2 cellular contexts compared by ENCODE assay signal in the genomic region with DNA sequence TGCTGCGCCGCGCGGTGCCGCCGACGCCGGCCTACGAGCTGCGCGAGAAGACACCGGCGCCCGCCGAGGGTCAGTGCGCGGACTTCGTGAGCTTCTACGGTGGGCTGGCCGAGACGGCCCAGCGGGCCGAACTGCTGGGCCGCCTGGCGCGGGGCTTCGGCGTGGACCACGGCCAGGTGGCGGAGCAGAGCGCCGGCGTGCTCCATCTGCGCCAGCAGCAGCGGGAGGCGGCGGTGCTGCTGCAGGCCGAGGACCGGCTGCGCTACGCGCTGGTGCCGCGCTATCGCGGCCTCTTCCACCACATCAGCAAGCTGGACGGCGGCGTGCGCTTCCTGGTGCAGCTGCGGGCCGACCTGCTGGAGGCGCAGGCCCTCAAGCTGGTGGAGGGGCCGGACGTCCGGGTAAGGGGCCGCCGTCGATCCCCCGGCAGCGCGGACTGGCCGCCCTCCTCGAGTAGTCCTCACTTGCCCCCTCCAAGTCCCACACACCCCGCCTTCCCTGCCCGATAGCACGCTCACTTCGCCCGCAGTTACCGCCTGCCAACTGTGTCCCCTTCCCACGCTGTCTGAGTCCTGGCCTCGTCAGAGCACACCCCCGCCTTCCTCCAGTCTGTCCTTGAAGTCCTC.
A peak's percentile ranks its signal among the peaks of the same experiment; 100 is the strongest.
TF ChIP-seq lines count a peak whose summit lies in the region.

No MANE protein-coding gene starts in this region.

TF ChIP-seq in GM23338, 12 proteins besides CTCF, POLR2A, EP300 and RAD21 (continues in another document):
- TF ChIP-seq, protein P1, sequence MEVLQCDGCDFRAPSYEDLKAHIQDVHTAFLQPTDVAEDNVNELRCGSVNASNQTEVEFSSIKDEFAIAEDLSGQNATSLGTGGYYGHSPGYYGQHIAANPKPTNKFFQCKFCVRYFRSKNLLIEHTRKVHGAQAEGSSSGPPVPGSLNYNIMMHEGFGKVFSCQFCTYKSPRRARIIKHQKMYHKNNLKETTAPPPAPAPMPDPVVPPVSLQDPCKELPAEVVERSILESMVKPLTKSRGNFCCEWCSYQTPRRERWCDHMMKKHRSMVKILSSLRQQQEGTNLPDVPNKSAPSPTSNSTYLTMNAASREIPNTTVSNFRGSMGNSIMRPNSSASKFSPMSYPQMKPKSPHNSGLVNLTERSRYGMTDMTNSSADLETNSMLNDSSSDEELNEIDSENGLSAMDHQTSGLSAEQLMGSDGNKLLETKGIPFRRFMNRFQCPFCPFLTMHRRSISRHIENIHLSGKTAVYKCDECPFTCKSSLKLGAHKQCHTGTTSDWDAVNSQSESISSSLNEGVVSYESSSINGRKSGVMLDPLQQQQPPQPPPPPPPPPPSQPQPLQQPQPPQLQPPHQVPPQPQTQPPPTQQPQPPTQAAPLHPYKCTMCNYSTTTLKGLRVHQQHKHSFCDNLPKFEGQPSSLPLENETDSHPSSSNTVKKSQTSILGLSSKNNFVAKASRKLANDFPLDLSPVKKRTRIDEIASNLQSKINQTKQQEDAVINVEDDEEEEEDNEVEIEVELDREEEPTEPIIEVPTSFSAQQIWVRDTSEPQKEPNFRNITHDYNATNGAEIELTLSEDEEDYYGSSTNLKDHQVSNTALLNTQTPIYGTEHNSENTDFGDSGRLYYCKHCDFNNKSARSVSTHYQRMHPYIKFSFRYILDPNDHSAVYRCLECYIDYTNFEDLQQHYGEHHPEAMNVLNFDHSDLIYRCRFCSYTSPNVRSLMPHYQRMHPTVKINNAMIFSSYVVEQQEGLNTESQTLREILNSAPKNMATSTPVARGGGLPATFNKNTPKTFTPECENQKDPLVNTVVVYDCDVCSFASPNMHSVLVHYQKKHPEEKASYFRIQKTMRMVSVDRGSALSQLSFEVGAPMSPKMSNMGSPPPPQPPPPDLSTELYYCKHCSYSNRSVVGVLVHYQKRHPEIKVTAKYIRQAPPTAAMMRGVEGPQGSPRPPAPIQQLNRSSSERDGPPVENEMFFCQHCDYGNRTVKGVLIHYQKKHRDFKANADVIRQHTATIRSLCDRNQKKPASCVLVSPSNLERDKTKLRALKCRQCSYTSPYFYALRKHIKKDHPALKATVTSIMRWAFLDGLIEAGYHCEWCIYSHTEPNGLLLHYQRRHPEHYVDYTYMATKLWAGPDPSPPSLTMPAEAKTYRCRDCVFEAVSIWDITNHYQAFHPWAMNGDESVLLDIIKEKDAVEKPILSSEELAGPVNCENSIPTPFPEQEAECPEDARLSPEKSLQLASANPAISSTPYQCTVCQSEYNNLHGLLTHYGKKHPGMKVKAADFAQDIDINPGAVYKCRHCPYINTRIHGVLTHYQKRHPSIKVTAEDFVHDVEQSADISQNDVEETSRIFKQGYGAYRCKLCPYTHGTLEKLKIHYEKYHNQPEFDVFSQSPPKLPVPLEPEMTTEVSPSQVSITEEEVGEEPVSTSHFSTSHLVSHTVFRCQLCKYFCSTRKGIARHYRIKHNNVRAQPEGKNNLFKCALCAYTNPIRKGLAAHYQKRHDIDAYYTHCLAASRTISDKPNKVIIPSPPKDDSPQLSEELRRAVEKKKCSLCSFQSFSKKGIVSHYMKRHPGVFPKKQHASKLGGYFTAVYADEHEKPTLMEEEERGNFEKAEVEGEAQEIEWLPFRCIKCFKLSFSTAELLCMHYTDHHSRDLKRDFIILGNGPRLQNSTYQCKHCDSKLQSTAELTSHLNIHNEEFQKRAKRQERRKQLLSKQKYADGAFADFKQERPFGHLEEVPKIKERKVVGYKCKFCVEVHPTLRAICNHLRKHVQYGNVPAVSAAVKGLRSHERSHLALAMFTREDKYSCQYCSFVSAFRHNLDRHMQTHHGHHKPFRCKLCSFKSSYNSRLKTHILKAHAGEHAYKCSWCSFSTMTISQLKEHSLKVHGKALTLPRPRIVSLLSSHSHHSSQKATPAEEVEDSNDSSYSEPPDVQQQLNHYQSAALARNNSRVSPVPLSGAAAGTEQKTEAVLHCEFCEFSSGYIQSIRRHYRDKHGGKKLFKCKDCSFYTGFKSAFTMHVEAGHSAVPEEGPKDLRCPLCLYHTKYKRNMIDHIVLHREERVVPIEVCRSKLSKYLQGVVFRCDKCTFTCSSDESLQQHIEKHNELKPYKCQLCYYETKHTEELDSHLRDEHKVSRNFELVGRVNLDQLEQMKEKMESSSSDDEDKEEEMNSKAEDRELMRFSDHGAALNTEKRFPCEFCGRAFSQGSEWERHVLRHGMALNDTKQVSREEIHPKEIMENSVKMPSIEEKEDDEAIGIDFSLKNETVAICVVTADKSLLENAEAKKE (CRISPR knock-in tag; IDR thresholded peaks at IDR 0.05), result no peak
- TF ChIP-seq JUNB (IDR thresholded peaks at IDR 0.05; ENCODE audit: unreplicated experiment), result no peak
- TF ChIP-seq EZH2 (IDR thresholded peaks at IDR 0.05; ENCODE audit: low read depth, unreplicated experiment), result no peak
- TF ChIP-seq, protein P2, sequence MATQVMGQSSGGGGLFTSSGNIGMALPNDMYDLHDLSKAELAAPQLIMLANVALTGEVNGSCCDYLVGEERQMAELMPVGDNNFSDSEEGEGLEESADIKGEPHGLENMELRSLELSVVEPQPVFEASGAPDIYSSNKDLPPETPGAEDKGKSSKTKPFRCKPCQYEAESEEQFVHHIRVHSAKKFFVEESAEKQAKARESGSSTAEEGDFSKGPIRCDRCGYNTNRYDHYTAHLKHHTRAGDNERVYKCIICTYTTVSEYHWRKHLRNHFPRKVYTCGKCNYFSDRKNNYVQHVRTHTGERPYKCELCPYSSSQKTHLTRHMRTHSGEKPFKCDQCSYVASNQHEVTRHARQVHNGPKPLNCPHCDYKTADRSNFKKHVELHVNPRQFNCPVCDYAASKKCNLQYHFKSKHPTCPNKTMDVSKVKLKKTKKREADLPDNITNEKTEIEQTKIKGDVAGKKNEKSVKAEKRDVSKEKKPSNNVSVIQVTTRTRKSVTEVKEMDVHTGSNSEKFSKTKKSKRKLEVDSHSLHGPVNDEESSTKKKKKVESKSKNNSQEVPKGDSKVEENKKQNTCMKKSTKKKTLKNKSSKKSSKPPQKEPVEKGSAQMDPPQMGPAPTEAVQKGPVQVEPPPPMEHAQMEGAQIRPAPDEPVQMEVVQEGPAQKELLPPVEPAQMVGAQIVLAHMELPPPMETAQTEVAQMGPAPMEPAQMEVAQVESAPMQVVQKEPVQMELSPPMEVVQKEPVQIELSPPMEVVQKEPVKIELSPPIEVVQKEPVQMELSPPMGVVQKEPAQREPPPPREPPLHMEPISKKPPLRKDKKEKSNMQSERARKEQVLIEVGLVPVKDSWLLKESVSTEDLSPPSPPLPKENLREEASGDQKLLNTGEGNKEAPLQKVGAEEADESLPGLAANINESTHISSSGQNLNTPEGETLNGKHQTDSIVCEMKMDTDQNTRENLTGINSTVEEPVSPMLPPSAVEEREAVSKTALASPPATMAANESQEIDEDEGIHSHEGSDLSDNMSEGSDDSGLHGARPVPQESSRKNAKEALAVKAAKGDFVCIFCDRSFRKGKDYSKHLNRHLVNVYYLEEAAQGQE (IDR thresholded peaks at IDR 0.05; ENCODE audit: unreplicated experiment), result no peak
- TF ChIP-seq, protein P3, sequence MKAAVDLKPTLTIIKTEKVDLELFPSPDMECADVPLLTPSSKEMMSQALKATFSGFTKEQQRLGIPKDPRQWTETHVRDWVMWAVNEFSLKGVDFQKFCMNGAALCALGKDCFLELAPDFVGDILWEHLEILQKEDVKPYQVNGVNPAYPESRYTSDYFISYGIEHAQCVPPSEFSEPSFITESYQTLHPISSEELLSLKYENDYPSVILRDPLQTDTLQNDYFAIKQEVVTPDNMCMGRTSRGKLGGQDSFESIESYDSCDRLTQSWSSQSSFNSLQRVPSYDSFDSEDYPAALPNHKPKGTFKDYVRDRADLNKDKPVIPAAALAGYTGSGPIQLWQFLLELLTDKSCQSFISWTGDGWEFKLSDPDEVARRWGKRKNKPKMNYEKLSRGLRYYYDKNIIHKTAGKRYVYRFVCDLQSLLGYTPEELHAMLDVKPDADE (IDR thresholded peaks at IDR 0.05), result no peak
- no peak for TF ChIP-seq NANOG (IDR thresholded peaks at IDR 0.05; ENCODE audit: borderline replicate concordance)
- no peak for TF ChIP-seq STAT1 (IDR thresholded peaks at IDR 0.05; ENCODE audit: unreplicated experiment)
- TF ChIP-seq ZNF331 (CRISPR knock-in tag; IDR thresholded peaks at IDR 0.05; ENCODE audit: low read depth), result no peak

TF ChIP-seq in H1, 55 proteins besides CTCF, POLR2A, EP300 and RAD21 (continues in another document):
- no peak for TF ChIP-seq SUZ12 (IDR thresholded peaks at IDR 0.05; ENCODE audit: low read length)
- TF ChIP-seq SRF (IDR thresholded peaks at IDR 0.05; ENCODE audit: low read depth, low read length), result no peak
- TF ChIP-seq BACH1 (IDR thresholded peaks at IDR 0.05; ENCODE audit: low read length), result no peak
- TF ChIP-seq SP2 (IDR thresholded peaks at IDR 0.05; ENCODE audit: low read length), result no peak
- TF ChIP-seq PHF8 (conservative IDR thresholded peaks at IDR 0.05; ENCODE audit: low read depth, low read length), result 0 out of 2 replicates have a peak, but pooled peaks have one; percentile 24
- TF ChIP-seq TEAD4 (IDR thresholded peaks at IDR 0.05; ENCODE audit: low read depth, low read length), result no peak
- TF ChIP-seq MAFK (IDR thresholded peaks at IDR 0.05; ENCODE audit: low read depth, low read length), result no peak
- no peak for TF ChIP-seq RFX5 (IDR thresholded peaks at IDR 0.05; ENCODE audit: borderline replicate concordance, low read depth, low read length)
- TF ChIP-seq ZNF274 (IDR thresholded peaks at IDR 0.05; ENCODE audit: borderline replicate concordance, extremely low read depth, low read length), result no peak
- no peak; the same call in none of the 2 replicates for TF ChIP-seq TAF1 (IDR thresholded peaks at IDR 0.05; ENCODE audit: low read depth, low read length)
- TF ChIP-seq ASH2L (IDR thresholded peaks at IDR 0.05; ENCODE audit: low read length), result peak; percentile 42
- TF ChIP-seq EZH2 (IDR thresholded peaks at IDR 0.05; ENCODE audit: low read depth, low read length, severe bottlenecking), result no peak
- no peak for TF ChIP-seq CTBP2 (IDR thresholded peaks at IDR 0.05; ENCODE audit: borderline replicate concordance, insufficient read depth, insufficient read length, low read length)
- no peak for TF ChIP-seq KDM1A (IDR thresholded peaks at IDR 0.05; ENCODE audit: borderline replicate concordance, low read length)
- TF ChIP-seq TBP (IDR thresholded peaks at IDR 0.05; ENCODE audit: low read depth, low read length), result no peak
- no peak for TF ChIP-seq CBX5 (IDR thresholded peaks at IDR 0.05; ENCODE audit: low read depth, low read length)
- peak in 1 of 2 experiments; percentile 29; a peak in 1 of 4 replicates for TF ChIP-seq SIN3A (conservative IDR thresholded peaks at IDR 0.05 in 1 of 2, IDR thresholded peaks at IDR 0.05 in 1 of 2; ENCODE audit: low read depth in 1 of 2, low read length in 2 of 2)
- TF ChIP-seq HDAC6 (IDR thresholded peaks at IDR 0.05; ENCODE audit: low read depth, low read length), result no peak
- TF ChIP-seq, protein P4, sequence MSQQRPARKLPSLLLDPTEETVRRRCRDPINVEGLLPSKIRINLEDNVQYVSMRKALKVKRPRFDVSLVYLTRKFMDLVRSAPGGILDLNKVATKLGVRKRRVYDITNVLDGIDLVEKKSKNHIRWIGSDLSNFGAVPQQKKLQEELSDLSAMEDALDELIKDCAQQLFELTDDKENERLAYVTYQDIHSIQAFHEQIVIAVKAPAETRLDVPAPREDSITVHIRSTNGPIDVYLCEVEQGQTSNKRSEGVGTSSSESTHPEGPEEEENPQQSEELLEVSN (IDR thresholded peaks at IDR 0.05), result no peak
- no peak for TF ChIP-seq GTF2F1 (IDR thresholded peaks at IDR 0.05; ENCODE audit: borderline replicate concordance, low read depth, low read length)
- TF ChIP-seq, protein P5, sequence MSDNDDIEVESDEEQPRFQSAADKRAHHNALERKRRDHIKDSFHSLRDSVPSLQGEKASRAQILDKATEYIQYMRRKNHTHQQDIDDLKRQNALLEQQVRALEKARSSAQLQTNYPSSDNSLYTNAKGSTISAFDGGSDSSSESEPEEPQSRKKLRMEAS (IDR thresholded peaks at IDR 0.05), result peak; percentile 57
- no peak for TF ChIP-seq SIRT6 (IDR thresholded peaks at IDR 0.05; ENCODE audit: low read length)
- TF ChIP-seq, protein P6, sequence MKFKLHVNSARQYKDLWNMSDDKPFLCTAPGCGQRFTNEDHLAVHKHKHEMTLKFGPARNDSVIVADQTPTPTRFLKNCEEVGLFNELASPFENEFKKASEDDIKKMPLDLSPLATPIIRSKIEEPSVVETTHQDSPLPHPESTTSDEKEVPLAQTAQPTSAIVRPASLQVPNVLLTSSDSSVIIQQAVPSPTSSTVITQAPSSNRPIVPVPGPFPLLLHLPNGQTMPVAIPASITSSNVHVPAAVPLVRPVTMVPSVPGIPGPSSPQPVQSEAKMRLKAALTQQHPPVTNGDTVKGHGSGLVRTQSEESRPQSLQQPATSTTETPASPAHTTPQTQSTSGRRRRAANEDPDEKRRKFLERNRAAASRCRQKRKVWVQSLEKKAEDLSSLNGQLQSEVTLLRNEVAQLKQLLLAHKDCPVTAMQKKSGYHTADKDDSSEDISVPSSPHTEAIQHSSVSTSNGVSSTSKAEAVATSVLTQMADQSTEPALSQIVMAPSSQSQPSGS (IDR thresholded peaks at IDR 0.05; ENCODE audit: low read length), result no peak
- TF ChIP-seq CHD1 (IDR thresholded peaks at IDR 0.05; ENCODE audit: low read depth, low read length), result no peak
- TF ChIP-seq FOSL1 (IDR thresholded peaks at IDR 0.05; ENCODE audit: insufficient read depth, low read depth, low read length), result no peak
- TF ChIP-seq BRCA1 (IDR thresholded peaks at IDR 0.05; ENCODE audit: low read depth, low read length), result no peak
- TF ChIP-seq SP1 (IDR thresholded peaks at IDR 0.05; ENCODE audit: low read depth, low read length), result no peak
- TF ChIP-seq RNF2 (IDR thresholded peaks at IDR 0.05; ENCODE audit: borderline replicate concordance, low read depth, low read length, missing control alignments, poor library complexity, severe bottlenecking), result no peak
- no peak for TF ChIP-seq POLR2AphosphoS5 (IDR thresholded peaks at IDR 0.05; ENCODE audit: low read depth, low read length)
- TF ChIP-seq JUN (IDR thresholded peaks at IDR 0.05; ENCODE audit: low read depth, low read length), result no peak
- TF ChIP-seq, protein P7, sequence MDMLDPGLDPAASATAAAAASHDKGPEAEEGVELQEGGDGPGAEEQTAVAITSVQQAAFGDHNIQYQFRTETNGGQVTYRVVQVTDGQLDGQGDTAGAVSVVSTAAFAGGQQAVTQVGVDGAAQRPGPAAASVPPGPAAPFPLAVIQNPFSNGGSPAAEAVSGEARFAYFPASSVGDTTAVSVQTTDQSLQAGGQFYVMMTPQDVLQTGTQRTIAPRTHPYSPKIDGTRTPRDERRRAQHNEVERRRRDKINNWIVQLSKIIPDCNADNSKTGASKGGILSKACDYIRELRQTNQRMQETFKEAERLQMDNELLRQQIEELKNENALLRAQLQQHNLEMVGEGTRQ (IDR thresholded peaks at IDR 0.05; ENCODE audit: low read length), result no peak
- no peak for TF ChIP-seq KDM5A (IDR thresholded peaks at IDR 0.05; ENCODE audit: low read length)
- TF ChIP-seq RXRA (IDR thresholded peaks at IDR 0.05; ENCODE audit: insufficient read depth, low read depth, low read length), result no peak
- no peak for TF ChIP-seq CHD2 (IDR thresholded peaks at IDR 0.05; ENCODE audit: low read length)
- no peak for TF ChIP-seq CBX8 (IDR thresholded peaks at IDR 0.05; ENCODE audit: borderline replicate concordance, low read depth, low read length)
- TF ChIP-seq SIX5 (IDR thresholded peaks at IDR 0.05; ENCODE audit: low read depth, low read length), result no peak
- TF ChIP-seq YY1 (IDR thresholded peaks at IDR 0.05; ENCODE audit: low read depth, low read length), result no peak
- peak; percentile 55 for TF ChIP-seq KDM4A (IDR thresholded peaks at IDR 0.05; ENCODE audit: low read depth, low read length, severe bottlenecking)
- peak; percentile 48; the same call in 1 of the 2 replicates for TF ChIP-seq GABPA (IDR thresholded peaks at IDR 0.05; ENCODE audit: borderline replicate concordance, insufficient read depth, low read length)
- TF ChIP-seq CEBPB (IDR thresholded peaks at IDR 0.05; ENCODE audit: low read depth, low read length), result no peak
- no peak for TF ChIP-seq TAF7 (optimal IDR thresholded peaks at IDR 0.05; ENCODE audit: borderline replicate concordance, low read depth, low read length)
- peak; percentile 45 for TF ChIP-seq SAP30 (IDR thresholded peaks at IDR 0.05; ENCODE audit: insufficient read depth, insufficient replicate concordance, low read length)
